1 cellular context compared by ENCODE assay signal in genomic region chr12:57157588-57158173, GRCh38.
A peak's percentile ranks its signal among the peaks of the same experiment; 100 is the strongest.
TF ChIP-seq lines count a peak whose summit lies in the region.

No MANE protein-coding gene starts in this region.

TF ChIP-seq in GM12878, 131 proteins besides CTCF, POLR2A, EP300 and RAD21:
- TF ChIP-seq ZBTB11 (CRISPR knock-in tag; IDR thresholded peaks at IDR 0.05) (no peak), SPI1 (IDR thresholded peaks at IDR 0.05; ENCODE audit: borderline replicate concordance, insufficient read depth, low read depth, low read length) (peak; percentile 14; the same call in 1 of the 2 replicates)
